In genomic region chr2:85390941-85391669, GRCh38 we compare ENCODE assay signal across 8 cellular contexts. TPM values are rescaled to one million over a fixed set of nuclear protein-coding genes. Genes with fewer than 3 reads are reported as not detected.
DNase-seq lines count a peak whose midpoint lies in the region; ATAC-seq, FAIRE-seq and TF ChIP-seq lines count a peak whose summit lies in the region.

No MANE protein-coding gene starts in this region.

- H2AFZ ChIP-seq in neuronal stem cell (ENCODE audit: low read length): no peak overlapping the region

- H3K14ac ChIP-seq in neuronal stem cell (ENCODE audit: low read length): no peak overlapping the region

- H2AK5ac ChIP-seq in neuronal stem cell (ENCODE audit: low read depth, low read length): no peak overlapping the region

- H2BK5ac ChIP-seq in neuronal stem cell (ENCODE audit: low read length): no peak overlapping the region

- no peak overlapping the region for H3K4me3 ChIP-seq in esophagus muscularis mucosa
- no peak overlapping the region for H3K4me3 ChIP-seq in vagina
- no peak overlapping the region for H3K4me3 ChIP-seq in neuronal stem cell (ENCODE audit: low read length in 2 of 2)

- no peak overlapping the region for H2BK120ac ChIP-seq in neuronal stem cell (ENCODE audit: low read depth, low read length)

- H3K18ac ChIP-seq in neuronal stem cell (ENCODE audit: low read length): no peak overlapping the region

- H3K27me3 ChIP-seq in esophagus muscularis mucosa (no peaks in the 10 kb centered on the region), vagina (no peaks in the 10 kb centered on the region), neuronal stem cell (ENCODE audit: control insufficient read depth in 3 of 3, insufficient read depth in 3 of 3, low read depth in 1 of 3, low read length in 3 of 3) (no peaks in the 10 kb centered on the region)

- no peak overlapping the region for H3K4ac ChIP-seq in neuronal stem cell (ENCODE audit: low read length)

- DNase-seq in GM12891 (ENCODE audit: insufficient read length, low spot score) (peak; percentile 63), NCI-H69 (lab: John Stamatoyannopoulos, UW) (peak; percentile 9), esophagus muscularis mucosa (ENCODE audit: extremely low spot score) (no peak), posterior cingulate gyrus (peak; percentile 28 to 92 (median 60)), vagina (ENCODE audit: extremely low spot score in 2 of 2) (no peak), neuronal stem cell (ENCODE audit: low spot score) (no peak)
- peak; percentile 80 for DNase-seq in activated CD8-positive, alpha-beta memory T cell treated with anti-CD3 and anti-CD28 coated beads, Interleukin-2, amount 50 U/mL, for 4 hours

- H3K27ac ChIP-seq in esophagus muscularis mucosa (replicated peaks in 1 of 4) (no peak overlapping the region), vagina (no peak overlapping the region), neuronal stem cell (replicated peaks; ENCODE audit: low read length) (no peak overlapping the region)

- FAIRE-seq in GM12891 (lab: Jason Lieb, UNC): peak; percentile 69

- peaks cover 0 to 13% (median 6%) of the 10 kb centered on the region in 4 donors for H3K4me1 ChIP-seq in esophagus muscularis mucosa
- peaks cover 18% of the 10 kb centered on the region for H3K4me1 ChIP-seq in vagina
- peaks cover 15 to 16% of the 10 kb centered on the region in 2 donors for H3K4me1 ChIP-seq in neuronal stem cell (ENCODE audit: control insufficient read depth in 2 of 2, insufficient read depth in 1 of 2, low read depth in 1 of 2, low read length in 2 of 2)

- no peak overlapping the region for H4K8ac ChIP-seq in neuronal stem cell (ENCODE audit: low read depth, low read length)

- TF ChIP-seq CTCF in esophagus muscularis mucosa (IDR thresholded peaks at IDR 0.05) (peak; percentile 51 to 63 (median 57)), vagina (IDR thresholded peaks at IDR 0.05) (peak; percentile 34 to 50 (median 35))

- ATAC-seq in GM19397 (IDR thresholded peaks at IDR 0.05; ENCODE audit: unreplicated experiment): no peak

- H2BK15ac ChIP-seq in neuronal stem cell (ENCODE audit: low read length): no peak overlapping the region

- TF ChIP-seq POLR2A in GM12891 (IDR thresholded peaks at IDR 0.05; ENCODE audit: low read depth, low read length) (no peak), esophagus muscularis mucosa (IDR thresholded peaks at IDR 0.05; ENCODE audit: low read depth) (no peak), vagina (IDR thresholded peaks at IDR 0.05) (no peak)

- intact Hi-C loops in esophagus muscularis mucosa (cut with DNase I): no loop called here
- intact Hi-C loops in posterior cingulate gyrus (cut with DNase I): no loop called here
- intact Hi-C loops in vagina (cut with DNase I): no loop called here

- H3K36me3 ChIP-seq in esophagus muscularis mucosa (peaks cover 18 to 65% (median 58%) of the 10 kb centered on the region in 4 donors), vagina (peaks cover 0 to 50% of the 10 kb centered on the region in 2 donors), neuronal stem cell (replicated peaks in 1 of 2; ENCODE audit: control insufficient read depth in 2 of 2, insufficient read depth in 2 of 2, low read length in 2 of 2) (peaks cover 7 to 15% of the 10 kb centered on the region in 2 donors)

- WGBS in esophagus muscularis mucosa: 70% methylated on average over 6 of the region's 11 CpGs
- WGBS in neuronal stem cell (ENCODE audit: extremely low coverage in 2 of 2, insufficient read length in 2 of 2, insufficient replicate concordance in 1 of 2), 2 donors: no CpG with 5 or more reads among the region's 11 CpGs

- H2BK12ac ChIP-seq in neuronal stem cell (ENCODE audit: low read length): no peak overlapping the region

- H3K79me1 ChIP-seq in neuronal stem cell (ENCODE audit: low read depth, low read length): no peaks in the 10 kb centered on the region

- no peak overlapping the region for H4K91ac ChIP-seq in neuronal stem cell (ENCODE audit: low read depth, low read length, poor library complexity)

- TF ChIP-seq EP300 in esophagus muscularis mucosa (IDR thresholded peaks at IDR 0.05): no peak

- no peak overlapping the region for H3K4me2 ChIP-seq in neuronal stem cell (ENCODE audit: insufficient read depth, low read length, poor library complexity, severe bottlenecking)

- no peaks in the 10 kb centered on the region for H3K9me3 ChIP-seq in esophagus muscularis mucosa
- H3K9me3 ChIP-seq in vagina: no peaks in the 10 kb centered on the region
- H3K9me3 ChIP-seq in neuronal stem cell (replicated peaks in 1 of 2; ENCODE audit: control insufficient read depth in 2 of 2, insufficient read depth in 1 of 2, low read depth in 1 of 2, low read length in 2 of 2): no peaks in the 10 kb centered on the region

- H3K9ac ChIP-seq in neuronal stem cell (ENCODE audit: low read depth, low read length, poor library complexity): no peak overlapping the region

- no peak overlapping the region for H3K23ac ChIP-seq in neuronal stem cell (ENCODE audit: low read depth, low read length, poor library complexity)

TF ChIP-seq in GM12891, 5 proteins besides CTCF, POLR2A, EP300 and RAD21:
- TF ChIP-seq POU2F2 (IDR thresholded peaks at IDR 0.05; ENCODE audit: low read depth, low read length) (no peak), PAX5 (IDR thresholded peaks at IDR 0.05; ENCODE audit: insufficient read depth, low read length, severe bottlenecking) (no peak), TAF1 (IDR thresholded peaks at IDR 0.05; ENCODE audit: low read depth, low read length) (no peak), SPI1 (IDR thresholded peaks at IDR 0.05; ENCODE audit: low read depth, low read length) (no peak), POLR2AphosphoS5 (IDR thresholded peaks at IDR 0.05; ENCODE audit: low read depth, low read length) (no peak)

RNA-seq across cellular contexts. Expression of gene CAPG, which starts 19.1 kb away (rescaled TPM):
- polyA plus RNA-seq in GM12891 (2012; ENCODE audit: low read depth, missing spikeins): 27.7 TPM
- 10 to 100 TPM; 22.8 to 73.6 (median 30.8) TPM for total RNA-seq in esophagus muscularis mucosa
- 165 TPM for total RNA-seq in vagina
- 41.7 TPM for polyA plus RNA-seq in neuronal stem cell (2013, experiment 1 of 2)
- polyA plus RNA-seq in neuronal stem cell (2013, experiment 2 of 2): 42.5 TPM

RNA-seq across cellular contexts. Expression of gene SH2D6, which starts 27.4 kb away (rescaled TPM):
- polyA plus RNA-seq in GM12891 (2012; ENCODE audit: low read depth, missing spikeins): 0.17 TPM
- total RNA-seq in esophagus muscularis mucosa: not detected
- total RNA-seq in vagina: not detected
- 0.15 TPM for polyA plus RNA-seq in neuronal stem cell (2013, experiment 1 of 2)
- polyA plus RNA-seq in neuronal stem cell (2013, experiment 2 of 2): 0.15 TPM

RNA-seq across cellular contexts. Expression of gene ELMOD3, which starts 36.5 kb away (rescaled TPM):
- polyA plus RNA-seq in GM12891 (2012; ENCODE audit: low read depth, missing spikeins): 7.6 TPM
- total RNA-seq in esophagus muscularis mucosa (10 to 100 TPM; 17.4 to 21.5 (median 18.3) TPM), vagina (44.7 TPM)
- polyA plus RNA-seq in neuronal stem cell (2013, experiment 1 of 2): 14.0 TPM
- 13.1 TPM for polyA plus RNA-seq in neuronal stem cell (2013, experiment 2 of 2)

RNA-seq across cellular contexts. Expression of gene RETSAT, which starts 36.8 kb away (rescaled TPM):
- polyA plus RNA-seq in GM12891 (2012; ENCODE audit: low read depth, missing spikeins): 12.0 TPM
- total RNA-seq in esophagus muscularis mucosa: 10 to 100 TPM; 34.3 to 63.7 (median 45.7) TPM
- 62.1 TPM for total RNA-seq in vagina
- 7.8 TPM for polyA plus RNA-seq in neuronal stem cell (2013, experiment 1 of 2)
- polyA plus RNA-seq in neuronal stem cell (2013, experiment 2 of 2): 8.5 TPM

Comparison
In these comparisons a context has a peak if more than half of its experiments do, and no peak if none do; other contexts are left out.
1. DNase-seq: peak in GM12891 (single experiment), NCI-H69 (single experiment), activated CD8-positive, alpha-beta memory T cell treated with anti-CD3 and anti-CD28 coated beads, Interleukin-2, amount 50 U/mL, for 4 hours (single experiment) and posterior cingulate gyrus (10 of 10); none in esophagus muscularis mucosa (single experiment), vagina (0 of 2) and neuronal stem cell (single experiment).